In genomic region chr12:47807338-47807737, GRCh38 we compare ENCODE assay signal across 10 cellular contexts. TPM values are rescaled to one million over a fixed set of nuclear protein-coding genes. Genes with fewer than 3 reads are reported as not detected.
DNase-seq lines count a peak whose midpoint lies in the region; ATAC-seq and TF ChIP-seq lines count a peak whose summit lies in the region.
"Had no signal": no experiment of that assay in that cellular context is flagged by ENCODE, and none has a peak within 500 bp of the region (broad histone marks: within the 10 kb centered on the region; RNA-seq: fewer than 3 reads in every experiment).

No MANE protein-coding gene starts in this region.

- TF ChIP-seq CTCF in HFFc6 (IDR thresholded peaks at IDR 0.05) (no peak), right atrium auricular region (IDR thresholded peaks at IDR 0.05) (no peak), spleen (IDR thresholded peaks at IDR 0.05 in 8 of 11, conservative IDR thresholded peaks at IDR 0.05 in 3 of 11) (no peak), type B pancreatic cell (conservative IDR thresholded peaks at IDR 0.05) (no peak)

- H3K4me1 Mint-ChIP-seq in HFFc6 (ENCODE audit: low read depth) (peaks cover 94% of the 10 kb centered on the region), type B pancreatic cell (ENCODE audit: unreplicated experiment) (peaks cover 59% of the 10 kb centered on the region)
- peaks cover 99% of the 10 kb centered on the region for H3K4me1 Mint-ChIP-seq in activated CD8-positive, alpha-beta T cell treated with anti-CD3 and anti-CD28 coated beads, Interleukin-2, amount 10 ng/mL, durations not matched to agents 7 days and 5 days (ENCODE audit: low read depth)

- CTCF ChIA-PET in activated CD8-positive, alpha-beta T cell treated with anti-CD3 and anti-CD28 coated beads, Interleukin-2, amount 10 ng/mL, durations not matched to agents 7 days and 5 days (lab: Charles Lee) = interaction anchor here (0.8 to 27.1 kb wide), 20 partner anchors 9 to 351 kb away, joined by 3 to 1049 read pairs (median 6); partner anchors contain the start of genes HDAC7, RPAP3, SLC48A1 and VDR

- DNase-seq in HFFc6 (no peak), right atrium auricular region (ENCODE audit: low spot score) (no peak), spleen (no peak), type B pancreatic cell (ENCODE audit: extremely low spot score, unreplicated experiment) (no peak), DMS114 treated with DMSO at 0.1 percent for 48 hours (lab: John Stamatoyannopoulos, UW; ENCODE audit: unreplicated experiment) (no peak)
- DNase-seq in activated CD8-positive, alpha-beta T cell treated with anti-CD3 and anti-CD28 coated beads, Interleukin-2, amount 10 ng/mL, durations not matched to agents 7 days and 5 days = no peak
- DNase-seq in stimulated activated CD4-positive, alpha-beta T cell treated with anti-CD3 and anti-CD28 coated beads, Interleukin-2, amount 100 ng/mL, for 48 hours = no peak
- DNase-seq: DMS79 treated with DMSO at 0.1 percent for 48 hours had no signal

- peaks cover 5% of the 10 kb centered on the region for H3K27me3 Mint-ChIP-seq in HFFc6 (ENCODE audit: insufficient read depth)
- H3K27me3 Mint-ChIP-seq in activated CD8-positive, alpha-beta T cell treated with anti-CD3 and anti-CD28 coated beads, Interleukin-2, amount 10 ng/mL, durations not matched to agents 7 days and 5 days (ENCODE audit: low read depth) = no peaks in the 10 kb centered on the region
- H3K27me3 Mint-ChIP-seq in type B pancreatic cell = no peaks in the 10 kb centered on the region

- 52 to 71% (median 61%) methylated on average over 5 of the region's 5 CpGs for whole genome bisulfite sequencing in spleen, 5 donors

- H3K36me3 Mint-ChIP-seq in HFFc6 (ENCODE audit: low read depth) (peaks cover 10% of the 10 kb centered on the region), type B pancreatic cell (no peaks in the 10 kb centered on the region)
- H3K36me3 Mint-ChIP-seq in activated CD8-positive, alpha-beta T cell treated with anti-CD3 and anti-CD28 coated beads, Interleukin-2, amount 10 ng/mL, durations not matched to agents 7 days and 5 days (ENCODE audit: low read depth) = peaks cover 63% of the 10 kb centered on the region

- H3K36me3 ChIP-seq in right atrium auricular region (peaks cover 14% of the 10 kb centered on the region), spleen (peaks cover 0 to 27% (median 0%) of the 10 kb centered on the region in 6 donors)

- H3K27ac Mint-ChIP-seq in HFFc6 (peak overlapping the region; percentile 96), type B pancreatic cell (no peak overlapping the region)
- peak overlapping the region; percentile 91 for H3K27ac Mint-ChIP-seq in activated CD8-positive, alpha-beta T cell treated with anti-CD3 and anti-CD28 coated beads, Interleukin-2, amount 10 ng/mL, durations not matched to agents 7 days and 5 days

- H3K4me3 ChIP-seq in right atrium auricular region = no peak overlapping the region
- peak overlapping the region in 1 of 8 donors; percentile 54 for H3K4me3 ChIP-seq in spleen
- H3K4me3 ChIP-seq: body of pancreas had no signal

- TF ChIP-seq POLR2A in spleen (IDR thresholded peaks at IDR 0.05) = no peak

- H3K9me3 Mint-ChIP-seq in HFFc6 = no peaks in the 10 kb centered on the region
- H3K9me3 Mint-ChIP-seq in activated CD8-positive, alpha-beta T cell treated with anti-CD3 and anti-CD28 coated beads, Interleukin-2, amount 10 ng/mL, durations not matched to agents 7 days and 5 days (ENCODE audit: insufficient read depth) = no peaks in the 10 kb centered on the region
- no peaks in the 10 kb centered on the region for H3K9me3 Mint-ChIP-seq in type B pancreatic cell

- H3K27ac ChIP-seq in right atrium auricular region (peak overlapping the region; percentile 95 to 99), spleen (peak overlapping the region; percentile 82 to 98 (median 96))

- H3K9me3 ChIP-seq in right atrium auricular region (no peaks in the 10 kb centered on the region), spleen (no peaks in the 10 kb centered on the region)
- H3K9me3 ChIP-seq: body of pancreas had no signal

- no peaks in the 10 kb centered on the region for H3K27me3 ChIP-seq in right atrium auricular region
- H3K27me3 ChIP-seq in spleen (replicated peaks in 1 of 7) = no peaks in the 10 kb centered on the region
- H3K27me3 ChIP-seq: body of pancreas had no signal

- intact Hi-C loops in spleen (cut with DNase I; ENCODE audit: low total_unique reads) = no loop called here

- H3K4me3 Mint-ChIP-seq in HFFc6 = no peak overlapping the region
- peak overlapping the region; percentile 71 for H3K4me3 Mint-ChIP-seq in activated CD8-positive, alpha-beta T cell treated with anti-CD3 and anti-CD28 coated beads, Interleukin-2, amount 10 ng/mL, durations not matched to agents 7 days and 5 days
- H3K4me3 Mint-ChIP-seq in type B pancreatic cell = no peak overlapping the region

- H3K4me1 ChIP-seq in right atrium auricular region (peaks cover 0 to 100% of the 10 kb centered on the region in 2 donors), spleen (peaks cover 98 to 100% (median 100%) of the 10 kb centered on the region in 6 donors)

- ATAC-seq in activated CD8-positive, alpha-beta T cell treated with anti-CD3 and anti-CD28 coated beads, Interleukin-2, amount 10 ng/mL, durations not matched to agents 7 days and 5 days = no peak
- no peak for ATAC-seq in HG03571 (IDR thresholded peaks at IDR 0.05; ENCODE audit: unreplicated experiment)
- ATAC-seq: body of pancreas had no signal

- POLR2A ChIA-PET in activated CD8-positive, alpha-beta T cell treated with anti-CD3 and anti-CD28 coated beads, Interleukin-2, amount 10 ng/mL, durations not matched to agents 7 days and 5 days (lab: Charles Lee) = interaction anchor here (0.9 to 20.2 kb wide), 10 partner anchors 8 to 350 kb away, joined by 3 to 642 read pairs (median 8); partner anchors contain the start of genes ASB8, HDAC7 and RPAP3

RNA-seq across cellular contexts. Expression of gene HDAC7, which starts 12.4 kb away (rescaled TPM):
- 100 to 1,000 TPM; 104 to 120 (median 108) TPM for total RNA-seq in HFFc6 (2021; fragmentation: NEBNext Ultra II Directional; extraction: Animal tissue kit (Norgen Biotek cat#: 25700))
- 100 to 1,000 TPM; 180 to 207 TPM for total RNA-seq in activated CD8-positive, alpha-beta T cell treated with anti-CD3 and anti-CD28 coated beads, Interleukin-2, amount 10 ng/mL, durations not matched to agents 7 days and 5 days
- total RNA-seq in right atrium auricular region = 10 to 100 TPM; 33.4 to 60.2 TPM
- 100 to 1,000 TPM in 5 of 7 donors, 10 to 100 TPM in 2; 74.9 to 158 (median 132) TPM for total RNA-seq in spleen
- polyA plus RNA-seq in spleen = 10 to 100 TPM; 39.6 to 76.7 (median 52.2) TPM
- 71.5 and 76.1 TPM in 2 replicates for total RNA-seq in type B pancreatic cell (ENCODE audit: low replicate concordance)

RNA-seq across cellular contexts. Expression of gene SLC48A1, which starts 34.3 kb away (rescaled TPM):
- 10 to 100 TPM; 18.8 to 24.5 (median 21.0) TPM for total RNA-seq in HFFc6 (2021; fragmentation: NEBNext Ultra II Directional; extraction: Animal tissue kit (Norgen Biotek cat#: 25700))
- total RNA-seq in activated CD8-positive, alpha-beta T cell treated with anti-CD3 and anti-CD28 coated beads, Interleukin-2, amount 10 ng/mL, durations not matched to agents 7 days and 5 days = 1 to 10 TPM; 7.0 to 8.1 TPM
- total RNA-seq in right atrium auricular region (10 to 100 TPM; 48.9 to 52.0 TPM), spleen (10 to 100 TPM; 20.2 to 66.4 (median 42.3) TPM), type B pancreatic cell (ENCODE audit: low replicate concordance) (19.7 and 37.4 TPM in 2 replicates)
- polyA plus RNA-seq in spleen = 10 to 100 TPM in 1 of 3 donors, 1 to 10 TPM in 2; 8.4 to 24.1 (median 9.5) TPM

RNA-seq across cellular contexts. Expression of gene RAPGEF3, which starts 48.7 kb away (rescaled TPM):
- total RNA-seq in HFFc6 (2021; fragmentation: NEBNext Ultra II Directional; extraction: Animal tissue kit (Norgen Biotek cat#: 25700)) = 1 to 10 TPM; 2.0 to 4.1 (median 3.1) TPM
- total RNA-seq in activated CD8-positive, alpha-beta T cell treated with anti-CD3 and anti-CD28 coated beads, Interleukin-2, amount 10 ng/mL, durations not matched to agents 7 days and 5 days = under 1 TPM in 1 of 2 experiments, not detected in 1; 0.24 TPM
- total RNA-seq in right atrium auricular region (10 to 100 TPM; 19.8 to 26.8 TPM), spleen (10 to 100 TPM; 50.6 to 84.3 (median 57.8) TPM), type B pancreatic cell (ENCODE audit: low replicate concordance) (3.7 and 4.9 TPM in 2 replicates)
- polyA plus RNA-seq in spleen = 100 to 1,000 TPM in 1 of 3 donors, 10 to 100 TPM in 2; 21.4 to 116 (median 64.3) TPM
